Comparison of ENCODE assay signal across 1 cellular context in the genomic region with DNA sequence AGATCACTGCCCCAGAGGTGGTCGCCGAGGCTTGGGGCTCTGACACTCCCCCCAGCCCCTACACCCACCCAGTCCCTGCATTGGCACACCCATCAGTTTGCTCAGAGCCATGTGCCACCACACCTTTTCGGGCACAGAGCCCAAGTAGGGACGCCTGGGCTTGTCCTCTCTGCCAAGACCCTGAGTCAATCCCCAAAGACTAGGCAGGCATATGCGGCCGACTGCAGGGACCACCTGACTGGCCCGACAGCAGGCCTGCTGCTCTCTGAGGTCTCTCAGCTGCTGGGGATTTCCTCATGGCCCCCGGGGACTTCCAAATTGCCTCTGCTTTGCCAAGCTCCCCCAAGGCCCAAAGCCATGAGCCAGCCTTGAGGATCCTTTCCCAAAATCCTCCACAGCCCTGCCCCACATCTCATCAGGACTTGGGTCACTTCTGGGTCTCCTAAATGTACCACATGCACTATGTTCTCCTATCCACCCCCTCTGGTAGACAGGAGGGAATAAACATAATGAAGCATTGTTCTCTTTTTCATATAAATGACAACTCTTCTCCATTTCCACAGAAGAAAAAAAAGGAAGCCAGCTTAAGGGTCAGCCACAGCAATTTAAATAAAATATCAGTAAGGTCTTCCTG.
TF ChIP-seq lines count a peak whose summit lies in the region.

No MANE protein-coding gene starts in this region.

TF ChIP-seq in endothelial cell of umbilical vein, 7 proteins besides CTCF, POLR2A, EP300 and RAD21 (continued from another document):
- TF ChIP-seq MAX (IDR thresholded peaks at IDR 0.05; ENCODE audit: insufficient read depth, insufficient read length), result no peak
- TF ChIP-seq MYC (IDR thresholded peaks at IDR 0.05; ENCODE audit: low read depth, low read length), result no peak
- TF ChIP-seq JUN (IDR thresholded peaks at IDR 0.05; ENCODE audit: borderline replicate concordance, insufficient read depth, insufficient read length, low read depth), result no peak
